In the genomic region with DNA sequence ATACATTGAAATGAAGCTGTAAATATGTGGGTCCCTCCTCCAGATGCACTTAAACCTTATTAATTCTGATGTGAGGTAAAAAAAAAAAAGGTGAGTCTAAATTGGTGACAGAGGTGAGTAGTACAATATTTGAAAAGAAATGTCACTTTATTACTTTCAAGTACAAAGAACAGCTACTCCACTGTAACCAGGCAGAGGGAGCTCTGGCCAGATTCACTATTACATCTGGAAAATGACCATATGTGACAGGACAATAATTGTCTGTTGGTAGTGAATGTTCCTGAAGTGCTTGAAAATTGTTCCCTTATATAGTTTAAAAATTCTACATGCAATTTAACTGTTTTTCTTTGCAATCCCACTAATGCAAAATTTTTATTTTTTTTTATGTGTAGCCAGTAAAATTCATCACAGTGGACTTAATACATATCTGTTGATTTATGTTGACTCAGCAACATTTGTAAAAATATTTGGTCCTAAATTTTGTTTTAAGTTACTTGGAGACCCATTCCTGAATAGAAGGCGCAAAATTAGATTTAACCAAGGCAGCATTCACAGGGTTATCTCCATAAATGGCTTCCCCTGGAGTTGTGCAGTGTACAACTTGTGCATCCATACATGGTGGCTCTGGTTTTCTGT, we compare ENCODE assay signal across 20 cellular contexts.
A peak's percentile ranks its signal among the peaks of the same experiment; 100 is the strongest.
DNase-seq lines count a peak whose midpoint lies in the region; ATAC-seq and TF ChIP-seq lines count a peak whose summit lies in the region.
"Had no signal": no experiment of that assay in that cellular context is flagged by ENCODE, and none has a peak within 500 bp of the region (broad histone marks: within the 10 kb centered on the region; RNA-seq: fewer than 3 reads in every experiment).

No MANE protein-coding gene starts in this region.

- H3K4me3 ChIP-seq in AG10803 (ENCODE audit: low read length), result no peak overlapping the region
- H3K4me3 ChIP-seq in kidney epithelial cell (ENCODE audit: low read depth, low read length), result no peak overlapping the region
- H3K4me3 ChIP-seq in uterus, result no peak overlapping the region
- H3K4me3 ChIP-seq: BLaER1 treated with 17β-estradiol and CSF1 and Interleukin-3, amounts not matched to agents 10 nM and 100 nM; right atrium auricular region had no signal

- no peak for TF ChIP-seq POLR2A in uterus (IDR thresholded peaks at IDR 0.05)

- H3K27me3 ChIP-seq in kidney epithelial cell (ENCODE audit: control insufficient read depth, insufficient read depth, low read length), result no peaks in the 10 kb centered on the region
- H3K27me3 ChIP-seq in uterus, result no peaks in the 10 kb centered on the region
- H3K27me3 ChIP-seq: BLaER1 treated with 17β-estradiol and CSF1 and Interleukin-3, amounts not matched to agents 10 nM and 100 nM; right atrium auricular region had no signal

- H3K4me1 ChIP-seq in uterus, result no peaks in the 10 kb centered on the region
- H3K4me1 ChIP-seq: right atrium auricular region had no signal

- ATAC-seq in SK-N-SH treated with all-trans-retinoic acid at 6 μM for 48 hours, result peak; percentile 47; the same call in 1 of the 3 replicates
- no peak for ATAC-seq in HG02938 (IDR thresholded peaks at IDR 0.05; ENCODE audit: unreplicated experiment)
- no peak for ATAC-seq in GM19035 (IDR thresholded peaks at IDR 0.05; ENCODE audit: unreplicated experiment)
- ATAC-seq: activated CD8-positive, alpha-beta T cell treated with anti-CD3 and anti-CD28 coated beads, Interleukin-2, amount 10 ng/mL, durations not matched to agents 7 days and 5 days; Right ventricle myocardium inferior; stimulated activated effector memory CD8-positive, alpha-beta T cell treated with anti-CD3 and anti-CD28 coated beads, Interleukin-12 subunit alpha, Interleukin-12 subunit beta, amount 100 ng/mL, for 72 hours had no signal

- peak overlapping the region; percentile 97 for H3K27ac ChIP-seq in KOPT-K1 (ENCODE audit: low read depth, low read length, poor library complexity, severe bottlenecking)
- H3K27ac ChIP-seq in uterus, result no peak overlapping the region
- H3K27ac ChIP-seq: BLaER1 treated with 17β-estradiol and CSF1 and Interleukin-3, amounts not matched to agents 10 nM and 100 nM; right atrium auricular region had no signal

- DNase-seq in AG10803 (ENCODE audit: low read depth) (no peak), kidney epithelial cell (ENCODE audit: low read depth) (no peak), NCI-H2081 (lab: John Stamatoyannopoulos, UW) (no peak), uterus (no peak)
- DNase-seq: activated CD8-positive, alpha-beta T cell treated with anti-CD3 and anti-CD28 coated beads, Interleukin-2, amount 10 ng/mL, durations not matched to agents 7 days and 5 days; activated gamma-delta T cell; effector CD8-positive, alpha-beta T cell; H7; NCI-H1092 treated with DMSO at 0.1 percent for 48 hours; NCI-H226; stimulated activated CD4-positive, alpha-beta T cell treated with anti-CD3 and anti-CD28 coated beads, Interleukin-2, amount 100 ng/mL, for 48 hours; T1000 had no signal

- intact Hi-C loops in uterus (cut with DNase I; ENCODE audit: low total_unique reads), result no loop called here

- TF ChIP-seq CTCF in AG10803 (conservative IDR thresholded peaks at IDR 0.05; ENCODE audit: low read length), result peak; percentile 43
- TF ChIP-seq CTCF in kidney epithelial cell (IDR thresholded peaks at IDR 0.05; ENCODE audit: insufficient read depth, low read length, poor library complexity, severe bottlenecking), result peak; percentile 30
- no peak for TF ChIP-seq CTCF in uterus (IDR thresholded peaks at IDR 0.05)

- H3K36me3 ChIP-seq in KOPT-K1 (ENCODE audit: insufficient read depth, low read length), result no peaks in the 10 kb centered on the region
- no peaks in the 10 kb centered on the region for H3K36me3 ChIP-seq in kidney epithelial cell (ENCODE audit: control insufficient read depth, insufficient read depth, low read length)
- no peaks in the 10 kb centered on the region for H3K36me3 ChIP-seq in uterus
- H3K36me3 ChIP-seq: BLaER1 treated with 17β-estradiol and CSF1 and Interleukin-3, amounts not matched to agents 10 nM and 100 nM; right atrium auricular region had no signal

- H3K9me3 ChIP-seq in KOPT-K1 (ENCODE audit: insufficient read depth, low read length, poor library complexity, severe bottlenecking) (no peaks in the 10 kb centered on the region), uterus (no peaks in the 10 kb centered on the region)
- H3K9me3 ChIP-seq: right atrium auricular region had no signal

TF ChIP-seq in SK-N-SH treated with all-trans-retinoic acid at 6 μM for 48 hours, 23 proteins besides CTCF, POLR2A, EP300 and RAD21 (continues in another document):
- TF ChIP-seq PPARA (CRISPR knock-in tag; IDR thresholded peaks at IDR 0.05; ENCODE audit: borderline replicate concordance) (no peak), RARB (CRISPR knock-in tag; IDR thresholded peaks at IDR 0.05) (no peak), ZNF70 (CRISPR knock-in tag; IDR thresholded peaks at IDR 0.05) (no peak), ZNF565 (CRISPR knock-in tag; conservative IDR thresholded peaks at IDR 0.05; ENCODE audit: low read depth) (no peak), ZNF8 (CRISPR knock-in tag; IDR thresholded peaks at IDR 0.05) (no peak), ESRRG (CRISPR knock-in tag; IDR thresholded peaks at IDR 0.05) (no peak), OSR1 (CRISPR knock-in tag; IDR thresholded peaks at IDR 0.05) (no peak), CSDC2 (CRISPR knock-in tag; IDR thresholded peaks at IDR 0.05) (no peak), ZC3H10 (CRISPR knock-in tag; IDR thresholded peaks at IDR 0.05) (no peak), SNAI2 (CRISPR knock-in tag; IDR thresholded peaks at IDR 0.05) (no peak)
- TF ChIP-seq, protein P1, sequence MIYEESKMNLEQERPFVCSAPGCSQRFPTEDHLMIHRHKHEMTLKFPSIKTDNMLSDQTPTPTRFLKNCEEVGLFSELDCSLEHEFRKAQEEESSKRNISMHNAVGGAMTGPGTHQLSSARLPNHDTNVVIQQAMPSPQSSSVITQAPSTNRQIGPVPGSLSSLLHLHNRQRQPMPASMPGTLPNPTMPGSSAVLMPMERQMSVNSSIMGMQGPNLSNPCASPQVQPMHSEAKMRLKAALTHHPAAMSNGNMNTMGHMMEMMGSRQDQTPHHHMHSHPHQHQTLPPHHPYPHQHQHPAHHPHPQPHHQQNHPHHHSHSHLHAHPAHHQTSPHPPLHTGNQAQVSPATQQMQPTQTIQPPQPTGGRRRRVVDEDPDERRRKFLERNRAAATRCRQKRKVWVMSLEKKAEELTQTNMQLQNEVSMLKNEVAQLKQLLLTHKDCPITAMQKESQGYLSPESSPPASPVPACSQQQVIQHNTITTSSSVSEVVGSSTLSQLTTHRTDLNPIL (CRISPR knock-in tag; IDR thresholded peaks at IDR 0.05; ENCODE audit: low read depth), result no peak
- TF ChIP-seq, protein P2, sequence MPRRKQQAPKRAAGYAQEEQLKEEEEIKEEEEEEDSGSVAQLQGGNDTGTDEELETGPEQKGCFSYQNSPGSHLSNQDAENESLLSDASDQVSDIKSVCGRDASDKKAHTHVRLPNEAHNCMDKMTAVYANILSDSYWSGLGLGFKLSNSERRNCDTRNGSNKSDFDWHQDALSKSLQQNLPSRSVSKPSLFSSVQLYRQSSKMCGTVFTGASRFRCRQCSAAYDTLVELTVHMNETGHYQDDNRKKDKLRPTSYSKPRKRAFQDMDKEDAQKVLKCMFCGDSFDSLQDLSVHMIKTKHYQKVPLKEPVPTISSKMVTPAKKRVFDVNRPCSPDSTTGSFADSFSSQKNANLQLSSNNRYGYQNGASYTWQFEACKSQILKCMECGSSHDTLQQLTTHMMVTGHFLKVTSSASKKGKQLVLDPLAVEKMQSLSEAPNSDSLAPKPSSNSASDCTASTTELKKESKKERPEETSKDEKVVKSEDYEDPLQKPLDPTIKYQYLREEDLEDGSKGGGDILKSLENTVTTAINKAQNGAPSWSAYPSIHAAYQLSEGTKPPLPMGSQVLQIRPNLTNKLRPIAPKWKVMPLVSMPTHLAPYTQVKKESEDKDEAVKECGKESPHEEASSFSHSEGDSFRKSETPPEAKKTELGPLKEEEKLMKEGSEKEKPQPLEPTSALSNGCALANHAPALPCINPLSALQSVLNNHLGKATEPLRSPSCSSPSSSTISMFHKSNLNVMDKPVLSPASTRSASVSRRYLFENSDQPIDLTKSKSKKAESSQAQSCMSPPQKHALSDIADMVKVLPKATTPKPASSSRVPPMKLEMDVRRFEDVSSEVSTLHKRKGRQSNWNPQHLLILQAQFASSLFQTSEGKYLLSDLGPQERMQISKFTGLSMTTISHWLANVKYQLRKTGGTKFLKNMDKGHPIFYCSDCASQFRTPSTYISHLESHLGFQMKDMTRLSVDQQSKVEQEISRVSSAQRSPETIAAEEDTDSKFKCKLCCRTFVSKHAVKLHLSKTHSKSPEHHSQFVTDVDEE (CRISPR knock-in tag; IDR thresholded peaks at IDR 0.05), result no peak
- TF ChIP-seq, protein P3, sequence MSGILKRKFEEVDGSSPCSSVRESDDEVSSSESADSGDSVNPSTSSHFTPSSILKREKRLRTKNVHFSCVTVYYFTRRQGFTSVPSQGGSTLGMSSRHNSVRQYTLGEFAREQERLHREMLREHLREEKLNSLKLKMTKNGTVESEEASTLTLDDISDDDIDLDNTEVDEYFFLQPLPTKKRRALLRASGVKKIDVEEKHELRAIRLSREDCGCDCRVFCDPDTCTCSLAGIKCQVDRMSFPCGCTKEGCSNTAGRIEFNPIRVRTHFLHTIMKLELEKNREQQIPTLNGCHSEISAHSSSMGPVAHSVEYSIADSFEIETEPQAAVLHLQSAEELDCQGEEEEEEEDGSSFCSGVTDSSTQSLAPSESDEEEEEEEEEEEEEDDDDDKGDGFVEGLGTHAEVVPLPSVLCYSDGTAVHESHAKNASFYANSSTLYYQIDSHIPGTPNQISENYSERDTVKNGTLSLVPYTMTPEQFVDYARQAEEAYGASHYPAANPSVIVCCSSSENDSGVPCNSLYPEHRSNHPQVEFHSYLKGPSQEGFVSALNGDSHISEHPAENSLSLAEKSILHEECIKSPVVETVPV (CRISPR knock-in tag; IDR thresholded peaks at IDR 0.05), result no peak
- TF ChIP-seq, protein P4, sequence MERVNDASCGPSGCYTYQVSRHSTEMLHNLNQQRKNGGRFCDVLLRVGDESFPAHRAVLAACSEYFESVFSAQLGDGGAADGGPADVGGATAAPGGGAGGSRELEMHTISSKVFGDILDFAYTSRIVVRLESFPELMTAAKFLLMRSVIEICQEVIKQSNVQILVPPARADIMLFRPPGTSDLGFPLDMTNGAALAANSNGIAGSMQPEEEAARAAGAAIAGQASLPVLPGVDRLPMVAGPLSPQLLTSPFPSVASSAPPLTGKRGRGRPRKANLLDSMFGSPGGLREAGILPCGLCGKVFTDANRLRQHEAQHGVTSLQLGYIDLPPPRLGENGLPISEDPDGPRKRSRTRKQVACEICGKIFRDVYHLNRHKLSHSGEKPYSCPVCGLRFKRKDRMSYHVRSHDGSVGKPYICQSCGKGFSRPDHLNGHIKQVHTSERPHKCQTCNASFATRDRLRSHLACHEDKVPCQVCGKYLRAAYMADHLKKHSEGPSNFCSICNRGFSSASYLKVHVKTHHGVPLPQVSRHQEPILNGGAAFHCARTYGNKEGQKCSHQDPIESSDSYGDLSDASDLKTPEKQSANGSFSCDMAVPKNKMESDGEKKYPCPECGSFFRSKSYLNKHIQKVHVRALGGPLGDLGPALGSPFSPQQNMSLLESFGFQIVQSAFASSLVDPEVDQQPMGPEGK (CRISPR knock-in tag; IDR thresholded peaks at IDR 0.05; ENCODE audit: borderline replicate concordance), result no peak

Comparison
In these comparisons a context has a peak if more than half of its experiments do, and no peak if none do; other contexts are left out.
1. CTCF ChIP-seq: peak in AG10803 (single experiment) and kidney epithelial cell (single experiment); none in uterus (0 of 4).